8 cellular contexts compared by ENCODE assay signal in the genomic region with DNA sequence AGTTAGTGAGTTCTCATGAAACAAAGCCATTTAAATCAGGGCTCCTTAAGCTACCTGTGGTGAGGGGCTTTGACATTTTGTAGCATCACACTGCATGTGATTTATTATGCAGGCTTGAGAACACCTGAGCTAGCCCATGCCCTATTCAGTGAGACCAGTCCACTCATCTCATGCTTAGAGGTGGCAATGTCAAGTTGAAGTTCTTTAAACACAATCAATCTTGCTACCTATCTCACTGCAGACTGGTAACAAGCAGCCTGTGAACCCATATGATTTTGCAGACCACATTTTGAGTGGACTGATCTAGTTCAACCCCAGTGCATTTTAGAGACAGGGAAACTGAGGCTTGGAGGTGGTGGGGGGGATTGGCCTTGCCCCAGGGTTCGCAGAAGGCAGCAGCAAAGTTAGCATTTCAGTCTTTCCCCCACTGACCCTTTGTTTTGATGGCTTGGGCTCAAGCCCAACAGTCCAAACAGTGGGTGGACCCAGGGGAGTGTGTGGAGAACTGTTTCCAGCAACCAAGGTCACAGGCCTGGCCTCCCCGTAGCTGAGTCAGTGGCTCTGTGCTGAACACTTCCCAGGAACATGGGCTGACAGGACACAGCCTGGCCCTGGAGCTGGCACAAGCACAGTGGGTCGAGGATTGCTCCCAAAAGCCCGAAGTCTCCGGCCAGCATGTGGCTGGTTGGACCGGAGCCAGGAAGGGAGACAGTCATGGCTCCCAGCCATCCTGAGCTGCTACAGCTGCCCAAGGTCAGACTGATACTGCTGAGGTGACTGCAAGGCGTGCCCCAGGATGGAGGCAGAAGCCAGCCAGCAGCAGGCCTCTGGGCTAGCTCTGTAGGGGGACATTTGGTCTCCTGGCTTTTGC.
DNase-seq lines count a peak whose midpoint lies in the region; ATAC-seq lines count a peak whose summit lies in the region.

No MANE protein-coding gene starts in this region.

- peak overlapping the region in 9 of 10 donors; percentile 25 to 83 (median 57) for H3K27ac Mint-ChIP-seq in naive thymus-derived CD8-positive, alpha-beta T cell

- ATAC-seq in naive thymus-derived CD8-positive, alpha-beta T cell = no peak
- no peak for ATAC-seq in GM21381 (IDR thresholded peaks at IDR 0.05; ENCODE audit: unreplicated experiment)

- no peak overlapping the region for H3K4me3 Mint-ChIP-seq in naive thymus-derived CD8-positive, alpha-beta T cell

- no peaks in the 10 kb centered on the region for H3K9me3 Mint-ChIP-seq in naive thymus-derived CD8-positive, alpha-beta T cell

- H3K36me3 Mint-ChIP-seq in naive thymus-derived CD8-positive, alpha-beta T cell = peaks cover 0 to 4% (median 4%) of the 10 kb centered on the region in 3 donors

- no peaks in the 10 kb centered on the region for H3K27me3 Mint-ChIP-seq in naive thymus-derived CD8-positive, alpha-beta T cell

- POLR2A ChIA-PET in naive thymus-derived CD8-positive, alpha-beta T cell (lab: Charles Lee) = interaction anchor here (0.9 kb wide), 1 partner anchor 10 kb away, joined by 3 read pairs; no protein-coding TSS in a partner anchor

- DNase-seq in AG08396 (ENCODE audit: low spot score) = peak; percentile 80
- peak; percentile 95 for DNase-seq in RPMI7951 (ENCODE audit: low read depth)
- DNase-seq in fibroblast of gingiva (ENCODE audit: low read depth) = peak; percentile 90
- peak in 1 of 10 donors; percentile 9 for DNase-seq in naive thymus-derived CD8-positive, alpha-beta T cell
- DNase-seq in kidney glomerular epithelial cell (lab: John Stamatoyannopoulos, UW) = no peak
- DNase-seq in NCI-H2081 treated with DMSO at 0.1 percent for 48 hours (lab: John Stamatoyannopoulos, UW) = no peak
- DNase-seq in stimulated activated CD4-positive, alpha-beta T cell treated with anti-CD3 and anti-CD28 coated beads, Interleukin-4, amount 100 ng/mL, for 24 hours = no peak

- peaks cover 27 to 55% (median 52%) of the 10 kb centered on the region in 4 donors for H3K4me1 Mint-ChIP-seq in naive thymus-derived CD8-positive, alpha-beta T cell

Comparison
In these comparisons a context has a peak if more than half of its experiments do, and no peak if none do; other contexts are left out.
1. DNase-seq: peak in AG08396 (single experiment), RPMI7951 (single experiment) and fibroblast of gingiva (single experiment); none in kidney glomerular epithelial cell (single experiment), NCI-H2081 treated with DMSO at 0.1 percent for 48 hours (single experiment) and stimulated activated CD4-positive, alpha-beta T cell treated with anti-CD3 and anti-CD28 coated beads, Interleukin-4, amount 100 ng/mL, for 24 hours (single experiment).